ENCODE assay signal across 32 cellular contexts in the genomic region with DNA sequence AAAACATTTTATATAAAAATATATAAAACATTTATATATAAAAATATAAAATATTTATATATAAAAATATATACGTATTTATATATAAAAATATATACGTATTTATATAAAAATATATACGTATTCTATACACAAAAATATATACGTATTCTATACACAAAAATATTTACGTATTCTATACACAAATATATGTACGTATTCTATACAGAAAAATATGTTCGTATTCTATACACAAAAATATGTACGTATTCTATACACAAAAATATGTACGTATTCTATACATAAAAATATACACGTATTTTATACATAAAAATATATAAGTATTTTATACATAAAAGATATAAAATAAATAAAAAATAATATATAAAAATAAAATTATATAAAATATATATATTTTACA.
"Had no signal": no experiment of that assay in that cellular context is flagged by ENCODE, and none has a peak within 500 bp of the region (broad histone marks: within the 10 kb centered on the region; RNA-seq: fewer than 3 reads in every experiment).

No MANE protein-coding gene starts in this region.

- H3K4me3 ChIP-seq: adrenal gland, ascending aorta, body of pancreas, breast epithelium, cardiac muscle cell had no signal

- H3K9me3 ChIP-seq: adrenal gland, ascending aorta, body of pancreas, breast epithelium had no signal

- H3K27me3 ChIP-seq: adrenal gland, ascending aorta, body of pancreas, brain microvascular endothelial cell, breast epithelium, cardiac muscle cell had no signal

- H3K27ac ChIP-seq: adrenal gland, ascending aorta, body of pancreas, brain microvascular endothelial cell, breast epithelium, cardiac muscle cell had no signal

- H3K4me1 ChIP-seq: adrenal gland, ascending aorta, body of pancreas, breast epithelium had no signal

- H3K36me3 ChIP-seq: adrenal gland, ascending aorta, brain microvascular endothelial cell, breast epithelium, cardiac muscle cell had no signal

- DNase-seq: activated effector memory CD4-positive, alpha-beta T cell treated with anti-CD3 and anti-CD28 coated beads, Interleukin-2, amount 50 U/mL, for 16 hours; activated effector memory CD4-positive, alpha-beta T cell treated with Interleukin-2 at 50 U/mL for 16 hours; activated gamma-delta T cell; activated gamma-delta T cell treated with Interleukin-2 at 50 U/mL for 16 hours; activated naive CD4-positive, alpha-beta T cell; activated naive CD4-positive, alpha-beta T cell treated with anti-CD3 and anti-CD28 coated beads for 36 hours; activated naive CD4-positive, alpha-beta T cell treated with anti-CD3 and anti-CD28 coated beads, Interleukin-2, amount 10 ng/mL, durations not matched to agents 7 days and 5 days; activated naive CD4-positive, alpha-beta T cell treated with anti-CD3 and anti-CD28 coated beads, Interleukin-2, amount 50 U/mL, for 16 hours; activated naive CD4-positive, alpha-beta T cell treated with Interleukin-2 at 50 U/mL for 16 hours; activated naive CD8-positive, alpha-beta T cell treated with anti-CD3 and anti-CD28 coated beads for 36 hours; activated naive CD8-positive, alpha-beta T cell treated with anti-CD3 and anti-CD28 coated beads, Interleukin-2, amount 10 ng/mL, durations not matched to agents 7 days and 5 days; activated naive CD8-positive, alpha-beta T cell treated with anti-CD3 and anti-CD28 coated beads, Interleukin-2, amount 50 U/mL, for 24 hours; activated T-cell treated with anti-CD3 and anti-CD28 coated beads, Interleukin-2, amount 50 U/mL, for 4 hours; activated T-cell treated with anti-CD3 and anti-CD28 coated beads, Interleukin-2, amount 50 U/mL, for 48 hours; activated T-cell treated with anti-CD3 and anti-CD28 coated beads, Interleukin-2, amount 50 U/mL, for 72 hours; adrenal gland; amniotic stem cell; amygdala; anterior cingulate cortex; aorta; body of pancreas; brain microvascular endothelial cell; caudate nucleus; central memory CD4-positive, alpha-beta T cell; cerebellar nuclear complex had no signal

- FAIRE-seq: astrocyte, bronchial epithelial cell had no signal

- ATAC-seq: activated naive CD4-positive, alpha-beta T cell treated with anti-CD3 and anti-CD28 coated beads, Interleukin-2, amount 50 U/mL, for 72 hours; activated naive CD8-positive, alpha-beta T cell treated with anti-CD3 and anti-CD28 coated beads, Interleukin-2, amount 50 U/mL, for 24 hours; activated T-cell treated with anti-CD3 and anti-CD28 coated beads, Interleukin-2, amount 50 U/mL, for 4 hours; activated T-cell treated with anti-CD3 and anti-CD28 coated beads, Interleukin-2, amount 50 U/mL, for 72 hours; activated T-helper 17 cell treated with anti-CD3 and anti-CD28 coated beads, Interleukin-2, amount 50 U/mL, for 72 hours; body of pancreas had no signal
